Comparison of ENCODE assay signal across 20 cellular contexts in genomic region chr2:191995285-191995684, GRCh38.
A peak's percentile ranks its signal among the peaks of the same experiment; 100 is the strongest.
DNase-seq lines count a peak whose midpoint lies in the region; ATAC-seq and TF ChIP-seq lines count a peak whose summit lies in the region.
"Had no signal": no experiment of that assay in that cellular context is flagged by ENCODE, and none has a peak within 500 bp of the region (broad histone marks: within the 10 kb centered on the region; RNA-seq: fewer than 3 reads in every experiment).

No MANE protein-coding gene starts in this region.

- CTCF ChIA-PET in SK-N-SH (lab: Yijun Ruan, JAX), result no interaction called here

- TF ChIP-seq CTCF in SK-N-SH (IDR thresholded peaks at IDR 0.05), result no peak

- H3K9me3 ChIP-seq in SK-N-SH, result no peaks in the 10 kb centered on the region
- H3K9me3 ChIP-seq: left lung, prostate gland, spleen, stomach had no signal

- no peak overlapping the region for H3K27ac ChIP-seq in SK-N-SH (ENCODE audit: low read depth in 2 of 2, low read length in 1 of 2)
- H3K27ac ChIP-seq: 22Rv1, HL-60, left lung, prostate gland, spleen, stomach had no signal

- no peaks in the 10 kb centered on the region for H3K36me3 ChIP-seq in SK-N-SH (replicated peaks in 1 of 2; ENCODE audit: control insufficient read depth in 1 of 2, insufficient read depth in 2 of 2, low read length in 1 of 2)
- H3K36me3 ChIP-seq: left lung, prostate gland, spleen, stomach had no signal

- no peaks in the 10 kb centered on the region; a peak in 1 of 4 replicates for H3K4me1 ChIP-seq in SK-N-SH (ENCODE audit: control insufficient read depth in 1 of 2, insufficient read depth in 2 of 2, low read depth in 1 of 2, low read length in 1 of 2)
- H3K4me1 ChIP-seq: left lung, prostate gland, spleen, stomach had no signal

- H3K79me2 ChIP-seq in SK-N-SH (ENCODE audit: insufficient read depth), result no peaks in the 10 kb centered on the region

- no peaks in the 10 kb centered on the region for H3K27me3 ChIP-seq in SK-N-SH (ENCODE audit: insufficient read depth)
- H3K27me3 ChIP-seq: left lung, spleen, stomach had no signal

- no peak overlapping the region for H3K4me2 ChIP-seq in SK-N-SH

- TF ChIP-seq EP300 in SK-N-SH (IDR thresholded peaks at IDR 0.05; ENCODE audit: borderline replicate concordance in 1 of 2, low read depth in 1 of 2, low read length in 1 of 2), result no peak

- H2AFZ ChIP-seq in SK-N-SH (ENCODE audit: low read depth), result 0 out of 2 replicates have a peak overlapping the region, but pooled peaks have one; percentile 37

- no peak for ATAC-seq in HG02885 (IDR thresholded peaks at IDR 0.05; ENCODE audit: poor library complexity, unreplicated experiment)
- ATAC-seq: activated naive CD4-positive, alpha-beta T cell treated with anti-CD3 and anti-CD28 coated beads, Interleukin-2, amount 50 U/mL, for 72 hours; left lung had no signal

- POLR2A ChIA-PET in SK-N-SH (lab: Yijun Ruan, JAX), result no interaction called here

- no peak overlapping the region for H3K4me3 ChIP-seq in SK-N-SH (ENCODE audit: low read depth in 2 of 2, low read length in 1 of 2)
- H3K4me3 ChIP-seq: left lung, prostate gland, spleen, stomach had no signal

- no peaks in the 10 kb centered on the region for H3K9me2 ChIP-seq in SK-N-SH

- no peak overlapping the region for H3K9ac ChIP-seq in SK-N-SH

- no peaks in the 10 kb centered on the region for H4K20me1 ChIP-seq in SK-N-SH (ENCODE audit: insufficient read depth)

- no peak for TF ChIP-seq RAD21 in SK-N-SH (IDR thresholded peaks at IDR 0.05; ENCODE audit: low read length)

- 56% methylated on average over 2 of the region's 2 CpGs for WGBS in SK-N-SH (ENCODE audit: low lambda C conversion rate)

- H3F3A ChIP-seq in SK-N-SH (replicated peaks; ENCODE audit: insufficient read depth), result no peaks in the 10 kb centered on the region

- DNase-seq in DMS53 (lab: John Stamatoyannopoulos, UW) (peak; percentile 19), DMS53 treated with DMSO at 0.1 percent for 48 hours (lab: John Stamatoyannopoulos, UW; ENCODE audit: unreplicated experiment) (no peak), HS-5 (ENCODE audit: low read depth) (peak; percentile 19), SK-N-SH (no peak), lung microvascular endothelial cell (ENCODE audit: low read depth in 2 of 2) (peak; percentile 16 to 29), DMS79 (lab: John Stamatoyannopoulos, UW) (no peak), T-helper 2 cell (no peak)
- DNase-seq: activated CD4-positive, alpha-beta T cell treated with anti-CD3 and anti-CD28 coated beads, Interleukin-2, amount 10 ng/mL, durations not matched to agents 24 days and 14 days; glutamatergic neuron; left lung; NCI-H1048; NCI-H2029; spleen; stimulated activated CD4-positive, alpha-beta T cell treated with anti-CD3 and anti-CD28 coated beads, Interleukin-4, amount 100 ng/mL, for 4 hours; stomach had no signal

TF ChIP-seq in SK-N-SH, 30 proteins besides CTCF, POLR2A, EP300 and RAD21:
- TF ChIP-seq RCOR1 (IDR thresholded peaks at IDR 0.05; ENCODE audit: low read length) (no peak), USF2 (IDR thresholded peaks at IDR 0.05; ENCODE audit: borderline replicate concordance, low read depth, low read length) (no peak), TCF12 (IDR thresholded peaks at IDR 0.05) (no peak), MEF2A (IDR thresholded peaks at IDR 0.05; ENCODE audit: borderline replicate concordance, low read depth) (no peak), JUND (IDR thresholded peaks at IDR 0.05) (no peak), GATA2 (CRISPR knock-in tag; IDR thresholded peaks at IDR 0.05) (no peak), NFIC (IDR thresholded peaks at IDR 0.05; ENCODE audit: borderline replicate concordance) (no peak), TAF1 (IDR thresholded peaks at IDR 0.05; ENCODE audit: borderline replicate concordance, low read depth, low read length) (no peak), PBX3 (IDR thresholded peaks at IDR 0.05) (no peak), SIN3A (IDR thresholded peaks at IDR 0.05; ENCODE audit: borderline replicate concordance, low read depth, low read length) (no peak), NRF1 (IDR thresholded peaks at IDR 0.05; ENCODE audit: low read depth, low read length) (no peak), EZH2phosphoT487 (IDR thresholded peaks at IDR 0.05; ENCODE audit: borderline replicate concordance, low read depth) (no peak), POLR2AphosphoS5 (IDR thresholded peaks at IDR 0.05; ENCODE audit: low read depth, low read length) (no peak), USF1 (IDR thresholded peaks at IDR 0.05; ENCODE audit: borderline replicate concordance, low read depth) (no peak), YY1 (IDR thresholded peaks at IDR 0.05; ENCODE audit: low read depth) (no peak), FOSL2 (IDR thresholded peaks at IDR 0.05; ENCODE audit: borderline replicate concordance, low read depth) (no peak), TEAD4 (IDR thresholded peaks at IDR 0.05; ENCODE audit: borderline replicate concordance, insufficient read depth) (no peak), FOXM1 (IDR thresholded peaks at IDR 0.05; ENCODE audit: low read depth) (no peak), RFX5 (IDR thresholded peaks at IDR 0.05; ENCODE audit: low read length) (no peak)

Comparison
In these comparisons a context has a peak if more than half of its experiments do, and no peak if none do; other contexts are left out.
1. DNase-seq: peak in DMS53 (single experiment), HS-5 (single experiment) and lung microvascular endothelial cell (2 of 2); none in DMS53 treated with DMSO at 0.1 percent for 48 hours (single experiment), SK-N-SH (single experiment), DMS79 (single experiment) and T-helper 2 cell (0 of 5).